8 cellular contexts compared by ENCODE assay signal in the genomic region with DNA sequence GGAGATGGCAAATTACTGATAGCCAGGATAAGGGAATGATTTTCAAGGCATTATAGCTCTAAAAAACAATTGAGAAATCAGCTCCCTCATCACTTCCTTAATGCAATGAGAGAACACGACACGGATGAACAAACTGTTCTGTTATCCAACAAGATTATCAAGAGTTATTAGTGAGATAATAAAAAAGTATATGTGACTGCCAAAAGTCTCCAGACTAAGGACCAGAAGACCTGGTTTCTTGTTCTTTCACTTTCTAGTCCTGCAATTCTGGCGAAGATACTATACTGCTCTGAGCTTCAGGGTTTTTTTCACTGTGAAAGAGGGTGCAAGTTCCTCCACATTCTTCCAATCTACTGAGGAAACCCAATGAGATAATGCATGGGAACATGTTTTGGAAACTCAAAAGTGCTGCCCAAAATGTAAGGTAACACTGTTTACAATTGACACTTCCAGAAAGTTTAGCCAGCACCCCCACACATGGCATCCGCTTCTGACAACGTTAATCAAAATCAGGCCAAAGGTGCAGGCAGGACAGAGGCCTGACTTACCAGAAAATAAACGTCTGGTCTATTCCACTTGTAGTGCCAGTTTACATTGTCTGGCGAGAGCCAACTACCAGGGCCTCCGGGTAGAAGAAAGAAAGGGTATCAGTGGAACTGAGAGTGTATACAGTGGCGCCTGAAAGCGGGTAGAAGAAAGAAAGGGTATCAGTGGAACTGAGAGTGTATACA. TPM values are rescaled to one million over a fixed set of nuclear protein-coding genes. Genes with fewer than 3 reads are reported as not detected.
DNase-seq lines count a peak whose midpoint lies in the region; TF ChIP-seq lines count a peak whose summit lies in the region.

No MANE protein-coding gene starts in this region.

- TF ChIP-seq CTCF in MM.1S (IDR thresholded peaks at IDR 0.05; ENCODE audit: low read length) (no peak), neural progenitor cell (IDR thresholded peaks at IDR 0.05) (no peak)

- H3K4me2 ChIP-seq in MM.1S (ENCODE audit: low read depth, low read length), result peak overlapping the region; percentile 87
- peak overlapping the region; percentile 81 for H3K4me2 ChIP-seq in neural progenitor cell

- no peaks in the 10 kb centered on the region for H3K27me3 ChIP-seq in CD8-positive, alpha-beta memory T cell (ENCODE audit: insufficient read depth, low read length, poor library complexity, severe bottlenecking)
- H3K27me3 ChIP-seq in MM.1S (replicated peaks; ENCODE audit: insufficient read depth, low read length), result no peaks in the 10 kb centered on the region
- H3K27me3 ChIP-seq in neural progenitor cell, result no peaks in the 10 kb centered on the region

- H3K9me2 ChIP-seq in MM.1S (replicated peaks; ENCODE audit: insufficient read depth, low read length), result no peaks in the 10 kb centered on the region

- H3K9me3 ChIP-seq in CD8-positive, alpha-beta memory T cell (ENCODE audit: low read length), result no peaks in the 10 kb centered on the region
- H3K9me3 ChIP-seq in MM.1S (replicated peaks; ENCODE audit: insufficient read depth, low read length) (no peaks in the 10 kb centered on the region), neural progenitor cell (ENCODE audit: low read depth) (no peaks in the 10 kb centered on the region)

- peak overlapping the region; percentile 88 for H3K4me3 ChIP-seq in CD8-positive, alpha-beta memory T cell (ENCODE audit: low read length)
- peak overlapping the region; percentile 59 for H3K4me3 ChIP-seq in MM.1S (ENCODE audit: low read length)
- H3K4me3 ChIP-seq in neural progenitor cell, result peak overlapping the region; percentile 53

- H3K9me3 Mint-ChIP-seq in CD8-positive, alpha-beta memory T cell, result no peaks in the 10 kb centered on the region
- no peaks in the 10 kb centered on the region for H3K9me3 Mint-ChIP-seq in dendritic cell treated with granulocyte-macrophage colony-stimulating factor and Interleukin-4, amounts not matched to agents 40 ng/mL and 50 ng/mL, for 4 days
- H3K9me3 Mint-ChIP-seq in neural progenitor cell, result no peaks in the 10 kb centered on the region

- H3K9ac ChIP-seq in MM.1S (ENCODE audit: low read length) (peak overlapping the region; percentile 64; the same call in 1 of the 2 replicates), neural progenitor cell (no peak overlapping the region)

- intact Hi-C loops in dendritic cell treated with granulocyte-macrophage colony-stimulating factor and Interleukin-4, amounts not matched to agents 40 ng/mL and 50 ng/mL, for 4 days (cut with micrococcal nuclease), result no loop called here

- peaks cover 3 to 29% (median 10%) of the 10 kb centered on the region in 3 donors for H3K36me3 Mint-ChIP-seq in CD8-positive, alpha-beta memory T cell
- H3K36me3 Mint-ChIP-seq in dendritic cell treated with granulocyte-macrophage colony-stimulating factor and Interleukin-4, amounts not matched to agents 40 ng/mL and 50 ng/mL, for 4 days (ENCODE audit: low read depth), result peaks cover 29% of the 10 kb centered on the region
- no peaks in the 10 kb centered on the region for H3K36me3 Mint-ChIP-seq in neural progenitor cell

- peaks cover 15% of the 10 kb centered on the region; the same call in 1 of the 2 replicates for H3F3A ChIP-seq in MM.1S (ENCODE audit: insufficient read depth, low read length)
- H3F3A ChIP-seq in neural progenitor cell (ENCODE audit: low read depth), result peaks cover 12% of the 10 kb centered on the region

- peaks cover 0 to 3% of the 10 kb centered on the region in 2 donors for H3K27me3 Mint-ChIP-seq in CD8-positive, alpha-beta memory T cell
- no peaks in the 10 kb centered on the region for H3K27me3 Mint-ChIP-seq in dendritic cell treated with granulocyte-macrophage colony-stimulating factor and Interleukin-4, amounts not matched to agents 40 ng/mL and 50 ng/mL, for 4 days
- peaks cover 2% of the 10 kb centered on the region for H3K27me3 Mint-ChIP-seq in neural progenitor cell (ENCODE audit: insufficient read depth, low read depth)

- H4K20me1 ChIP-seq in MM.1S (ENCODE audit: insufficient read depth, low read length) (no peaks in the 10 kb centered on the region), neural progenitor cell (ENCODE audit: low read depth) (no peaks in the 10 kb centered on the region)

- DNase-seq in CD8-positive, alpha-beta memory T cell, result no peak
- DNase-seq in MM.1S (peak; percentile 53), neural progenitor cell (ENCODE audit: low spot score) (no peak), NCI-H510A treated with DMSO at 0.1 percent for 48 hours (lab: John Stamatoyannopoulos, UW) (no peak), SKM-1 (lab: John Stamatoyannopoulos, UW; ENCODE audit: unreplicated experiment) (no peak), NCI-H226 (no peak), NCI-H1436 (lab: John Stamatoyannopoulos, UW) (no peak)

- peaks cover 22 to 29% (median 23%) of the 10 kb centered on the region in 3 donors for H3K4me1 Mint-ChIP-seq in CD8-positive, alpha-beta memory T cell
- peaks cover 31% of the 10 kb centered on the region for H3K4me1 Mint-ChIP-seq in dendritic cell treated with granulocyte-macrophage colony-stimulating factor and Interleukin-4, amounts not matched to agents 40 ng/mL and 50 ng/mL, for 4 days (ENCODE audit: low read depth)
- H3K4me1 Mint-ChIP-seq in neural progenitor cell, result peaks cover 26% of the 10 kb centered on the region

- H2AFZ ChIP-seq in MM.1S (ENCODE audit: low read length) (peak overlapping the region; percentile 86), neural progenitor cell (replicated peaks) (peak overlapping the region; percentile 74)

- H3K79me2 ChIP-seq in MM.1S (ENCODE audit: low read length), result 0 out of 2 replicates have a peak, but pooled peaks cover 7% of the 10 kb centered on the region
- peaks cover 11% of the 10 kb centered on the region for H3K79me2 ChIP-seq in neural progenitor cell (ENCODE audit: low read depth)

- peaks cover 13% of the 10 kb centered on the region for H3K36me3 ChIP-seq in CD8-positive, alpha-beta memory T cell (ENCODE audit: insufficient read depth, low read length)
- 0 out of 2 replicates have a peak, but pooled peaks cover under 1% of the 10 kb centered on the region for H3K36me3 ChIP-seq in MM.1S (replicated peaks; ENCODE audit: insufficient read depth, low read length)
- H3K36me3 ChIP-seq in neural progenitor cell, result no peaks in the 10 kb centered on the region

- CTCF ChIA-PET in CD8-positive, alpha-beta memory T cell (lab: Charles Lee), result interaction anchor here (0.9 kb wide), 1 partner anchor 21 kb away, joined by 3 read pairs; no protein-coding TSS in a partner anchor

- peak overlapping the region; percentile 63 to 97 (median 84) for H3K27ac Mint-ChIP-seq in CD8-positive, alpha-beta memory T cell
- peak overlapping the region; percentile 70 for H3K27ac Mint-ChIP-seq in dendritic cell treated with granulocyte-macrophage colony-stimulating factor and Interleukin-4, amounts not matched to agents 40 ng/mL and 50 ng/mL, for 4 days
- H3K27ac Mint-ChIP-seq in neural progenitor cell, result peak overlapping the region; percentile 85

- POLR2A ChIA-PET in CD8-positive, alpha-beta memory T cell (lab: Charles Lee), result no interaction called here

- H3K4me3 Mint-ChIP-seq in CD8-positive, alpha-beta memory T cell, result peak overlapping the region; percentile 65 to 92 (median 90)
- peak overlapping the region; percentile 45 for H3K4me3 Mint-ChIP-seq in dendritic cell treated with granulocyte-macrophage colony-stimulating factor and Interleukin-4, amounts not matched to agents 40 ng/mL and 50 ng/mL, for 4 days
- H3K4me3 Mint-ChIP-seq in neural progenitor cell, result peak overlapping the region; percentile 73

- no peak overlapping the region for H3K27ac ChIP-seq in CD8-positive, alpha-beta memory T cell (ENCODE audit: low read depth, low read length)
- peak overlapping the region; percentile 67; the same call in 1 of the 2 replicates for H3K27ac ChIP-seq in MM.1S (ENCODE audit: low read length)
- no peak overlapping the region for H3K27ac ChIP-seq in neural progenitor cell

- peaks cover 13% of the 10 kb centered on the region for H3K4me1 ChIP-seq in CD8-positive, alpha-beta memory T cell (ENCODE audit: insufficient read depth, low read length)
- H3K4me1 ChIP-seq in MM.1S (ENCODE audit: low read length) (peaks cover 11% of the 10 kb centered on the region), neural progenitor cell (peaks cover 8% of the 10 kb centered on the region)

RNA-seq across cellular contexts. Expression of gene KANK1, which starts 35.6 kb away (rescaled TPM):
- total RNA-seq in CD8-positive, alpha-beta memory T cell, result 1 to 10 TPM; 2.9 to 3.4 TPM
- 3.8 TPM for polyA plus RNA-seq in CD8-positive, alpha-beta memory T cell
- 24.5 and 27.9 TPM in 2 replicates for total RNA-seq in neural progenitor cell (ENCODE audit: low replicate concordance)
